9 cellular contexts compared by ENCODE assay signal in genomic region chr9:92411159-92411558, GRCh38. TPM values are rescaled to one million over a fixed set of nuclear protein-coding genes. Genes with fewer than 3 reads are reported as not detected.
DNase-seq lines count a peak whose midpoint lies in the region; TF ChIP-seq lines count a peak whose summit lies in the region.
"Not testable (repeated sequence)": the region's sequence is repeated elsewhere in the genome, so short reads cannot be mapped to it uniquely, and the experiment has no call there.
"Had no signal": no experiment of that assay in that cellular context is flagged by ENCODE, and none has a peak within 500 bp of the region (broad histone marks: within the 10 kb centered on the region; RNA-seq: fewer than 3 reads in every experiment).

No MANE protein-coding gene starts in this region.

- intact Hi-C loops in dendritic cell treated with granulocyte-macrophage colony-stimulating factor and Interleukin-4, amounts not matched to agents 40 ng/mL and 50 ng/mL, for 4 days (cut with micrococcal nuclease); vagina (cut with DNase I): not testable (repeated sequence)

- H2AFZ ChIP-seq in Karpas-422 (ENCODE audit: low read length): not testable (repeated sequence)

- DNase-seq in EH (ENCODE audit: low read depth) (peak; percentile 15), NT2/D1 (ENCODE audit: low read depth, low spot score) (peak; percentile 5), fibroblast of villous mesenchyme (ENCODE audit: low read depth) (peak; percentile 40), left kidney (ENCODE audit: low read depth, low spot score) (peak; percentile 13)
- DNase-seq in Karpas-422; osteocyte (ENCODE audit: extremely low spot score, unreplicated experiment); vagina (ENCODE audit: extremely low spot score in 2 of 2): not testable (repeated sequence)

- not testable (repeated sequence) for H3K9me3 ChIP-seq in Karpas-422 (ENCODE audit: low read length); NT2/D1 (ENCODE audit: insufficient read depth, low read length); vagina

- not testable (repeated sequence) for TF ChIP-seq CTCF in fibroblast of villous mesenchyme (IDR thresholded peaks at IDR 0.05; ENCODE audit: insufficient read depth, low read depth, low read length); osteocyte (IDR thresholded peaks at IDR 0.05); vagina (IDR thresholded peaks at IDR 0.05)

- H3K27ac ChIP-seq in Karpas-422 (ENCODE audit: low read length): peak overlapping the region; percentile 64
- peak overlapping the region; percentile 35 for H3K27ac ChIP-seq in vagina

- not testable (repeated sequence) for H4K20me1 ChIP-seq in Karpas-422 (ENCODE audit: insufficient read depth, low read depth, low read length)

- not testable (repeated sequence) for H3K36me3 Mint-ChIP-seq in dendritic cell treated with granulocyte-macrophage colony-stimulating factor and Interleukin-4, amounts not matched to agents 40 ng/mL and 50 ng/mL, for 4 days (ENCODE audit: low read depth)
- peaks cover 12% of the 10 kb centered on the region for H3K36me3 Mint-ChIP-seq in osteocyte (ENCODE audit: unreplicated experiment)

- H3K36me3 ChIP-seq in Karpas-422 (ENCODE audit: insufficient read depth, low read length); NT2/D1 (ENCODE audit: insufficient read depth, insufficient read length, low read length); vagina: not testable (repeated sequence)

- H3K27ac Mint-ChIP-seq in dendritic cell treated with granulocyte-macrophage colony-stimulating factor and Interleukin-4, amounts not matched to agents 40 ng/mL and 50 ng/mL, for 4 days: peak overlapping the region; percentile 50
- peak overlapping the region; percentile 69 for H3K27ac Mint-ChIP-seq in osteocyte (ENCODE audit: unreplicated experiment)

- H3K4me1 Mint-ChIP-seq in dendritic cell treated with granulocyte-macrophage colony-stimulating factor and Interleukin-4, amounts not matched to agents 40 ng/mL and 50 ng/mL, for 4 days (ENCODE audit: low read depth): peaks cover 24% of the 10 kb centered on the region
- peaks cover 38% of the 10 kb centered on the region for H3K4me1 Mint-ChIP-seq in osteocyte (ENCODE audit: unreplicated experiment)

- H3K4me3 Mint-ChIP-seq in dendritic cell treated with granulocyte-macrophage colony-stimulating factor and Interleukin-4, amounts not matched to agents 40 ng/mL and 50 ng/mL, for 4 days; osteocyte (ENCODE audit: unreplicated experiment): not testable (repeated sequence)

- H3K27me3 Mint-ChIP-seq in dendritic cell treated with granulocyte-macrophage colony-stimulating factor and Interleukin-4, amounts not matched to agents 40 ng/mL and 50 ng/mL, for 4 days; osteocyte (ENCODE audit: unreplicated experiment): not testable (repeated sequence)

- H3K4me3 ChIP-seq in Karpas-422 (ENCODE audit: low read length); NT2/D1 (ENCODE audit: insufficient read length, low read depth); fibroblast of villous mesenchyme (ENCODE audit: low read depth, low read length); vagina: not testable (repeated sequence)

- peaks cover 55% of the 10 kb centered on the region for H3K4me1 ChIP-seq in Karpas-422 (ENCODE audit: low read length)
- H3K4me1 ChIP-seq in NT2/D1 (ENCODE audit: insufficient read depth, insufficient read length): not testable (repeated sequence)
- H3K4me1 ChIP-seq in vagina: peaks cover 13% of the 10 kb centered on the region

- not testable (repeated sequence) for TF ChIP-seq POLR2A in vagina (IDR thresholded peaks at IDR 0.05)

- peaks cover 59% of the 10 kb centered on the region for H3K79me2 ChIP-seq in Karpas-422 (ENCODE audit: low read length)

- not testable (repeated sequence) for H3K9me2 ChIP-seq in Karpas-422 (replicated peaks; ENCODE audit: insufficient read depth, low read length)

- H3K9me3 Mint-ChIP-seq in dendritic cell treated with granulocyte-macrophage colony-stimulating factor and Interleukin-4, amounts not matched to agents 40 ng/mL and 50 ng/mL, for 4 days; osteocyte (ENCODE audit: unreplicated experiment): not testable (repeated sequence)

- not testable (repeated sequence) for H3K4me2 ChIP-seq in Karpas-422 (ENCODE audit: low read depth, low read length, poor library complexity, severe bottlenecking)

- not testable (repeated sequence) for H3K27me3 ChIP-seq in Karpas-422 (ENCODE audit: low read length); NT2/D1 (ENCODE audit: insufficient read depth, insufficient read length); vagina

- H3K9ac ChIP-seq in Karpas-422 (ENCODE audit: low read length); NT2/D1 (ENCODE audit: insufficient read length, low read depth): not testable (repeated sequence)

RNA-seq across cellular contexts. Expression of gene OGN, which starts 6.8 kb away (rescaled TPM):
- 3.3 and 16.4 TPM in 2 replicates for total RNA-seq in Karpas-422 (2014; rRNA removed; shearing (Covaris generic); ENCODE audit: low replicate concordance)
- total RNA-seq in fibroblast of villous mesenchyme (not detected in 2 replicates), osteocyte (3.9 and 5.5 TPM in 2 replicates), vagina (11.5 TPM)

RNA-seq across cellular contexts. Expression of gene OMD, which starts 13.1 kb away (rescaled TPM):
- not detected in 2 replicates for total RNA-seq in Karpas-422 (2014; rRNA removed; shearing (Covaris generic); ENCODE audit: low replicate concordance)
- total RNA-seq in fibroblast of villous mesenchyme (not detected in 2 replicates), osteocyte (27.2 and 31.1 TPM in 2 replicates), vagina (10.3 TPM)
- total RNA-seq: CD4-positive, CD25-positive, alpha-beta regulatory T cell had no signal

Comparison
In these comparisons a context has a peak if more than half of its experiments do, and no peak if none do; other contexts are left out.
1. RNA of gene OMD, which starts 13.1 kb away (total RNA-seq): 27.2 to 31.1 TPM in osteocyte and 10.3 TPM in vagina (single experiment); not detected in Karpas-422 and not detected in fibroblast of villous mesenchyme; every median in the first group is over 10 times any median in the second.